In the genomic region with DNA sequence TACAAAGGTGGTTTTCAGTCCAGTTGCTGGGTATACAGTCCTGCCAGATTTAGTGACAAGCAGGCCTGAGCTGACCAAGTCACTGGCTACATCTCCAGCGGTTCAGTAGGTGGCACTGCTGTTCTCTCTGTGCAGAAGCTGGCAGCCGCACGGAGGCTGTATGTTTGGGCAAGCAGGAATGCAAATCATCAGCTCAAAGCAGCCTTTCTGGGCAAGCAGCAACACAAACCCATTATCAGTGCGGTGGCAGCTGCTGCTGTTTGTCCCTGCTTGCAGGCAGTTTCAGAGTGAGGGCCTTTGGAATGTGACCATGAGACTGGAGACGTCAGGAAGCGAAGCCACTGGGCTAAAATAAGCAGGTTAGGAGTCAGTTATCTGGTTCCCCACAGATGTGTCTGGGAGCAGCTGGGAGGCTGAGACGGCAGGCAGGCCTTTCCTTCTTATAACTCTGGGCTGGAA, we compare ENCODE assay signal across 1 cellular context.
TF ChIP-seq lines count a peak whose summit lies in the region.

No MANE protein-coding gene starts in this region.

TF ChIP-seq in HepG2, 621 proteins besides CTCF, POLR2A, EP300 and RAD21 (continued from another document and continues in another):
- TF ChIP-seq, protein P1, sequence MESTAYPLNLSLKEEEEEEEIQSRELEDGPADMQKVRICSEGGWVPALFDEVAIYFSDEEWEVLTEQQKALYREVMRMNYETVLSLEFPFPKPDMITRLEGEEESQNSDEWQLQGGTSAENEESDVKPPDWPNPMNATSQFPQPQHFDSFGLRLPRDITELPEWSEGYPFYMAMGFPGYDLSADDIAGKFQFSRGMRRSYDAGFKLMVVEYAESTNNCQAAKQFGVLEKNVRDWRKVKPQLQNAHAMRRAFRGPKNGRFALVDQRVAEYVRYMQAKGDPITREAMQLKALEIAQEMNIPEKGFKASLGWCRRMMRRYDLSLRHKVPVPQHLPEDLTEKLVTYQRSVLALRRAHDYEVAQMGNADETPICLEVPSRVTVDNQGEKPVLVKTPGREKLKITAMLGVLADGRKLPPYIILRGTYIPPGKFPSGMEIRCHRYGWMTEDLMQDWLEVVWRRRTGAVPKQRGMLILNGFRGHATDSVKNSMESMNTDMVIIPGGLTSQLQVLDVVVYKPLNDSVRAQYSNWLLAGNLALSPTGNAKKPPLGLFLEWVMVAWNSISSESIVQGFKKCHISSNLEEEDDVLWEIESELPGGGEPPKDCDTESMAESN (CRISPR knock-in tag; conservative IDR thresholded peaks at IDR 0.05), result 0 out of 2 replicates have a peak, but pooled peaks have one; percentile 44
- TF ChIP-seq IKZF1 (IDR thresholded peaks at IDR 0.05) (no peak), KMT2B (CRISPR knock-in tag; IDR thresholded peaks at IDR 0.05) (no peak), NR3C1 (CRISPR knock-in tag; IDR thresholded peaks at IDR 0.05) (no peak), ZNF124 (CRISPR knock-in tag; IDR thresholded peaks at IDR 0.05) (peak; percentile 71), SMAD1 (CRISPR knock-in tag; IDR thresholded peaks at IDR 0.05; ENCODE audit: borderline replicate concordance, low read depth) (peak; percentile 92; the same call in 1 of the 2 replicates), SETDB1 (CRISPR knock-in tag; IDR thresholded peaks at IDR 0.05; ENCODE audit: borderline replicate concordance) (no peak), ATAD3A (CRISPR knock-in tag; IDR thresholded peaks at IDR 0.05) (no peak), TEAD2 (CRISPR knock-in tag; IDR thresholded peaks at IDR 0.05) (no peak), ZFAT (CRISPR knock-in tag; conservative IDR thresholded peaks at IDR 0.05) (no peak), MXI1 (IDR thresholded peaks at IDR 0.05; ENCODE audit: borderline replicate concordance, low read depth, low read length) (no peak; the same call in 2 of the 3 replicates), ZNF383 (CRISPR knock-in tag; IDR thresholded peaks at IDR 0.05; ENCODE audit: borderline replicate concordance) (no peak), CCDC6 (CRISPR knock-in tag; IDR thresholded peaks at IDR 0.05) (no peak), SP4 (CRISPR knock-in tag; IDR thresholded peaks at IDR 0.05) (no peak), HIVEP1 (CRISPR knock-in tag; IDR thresholded peaks at IDR 0.05) (0 out of 2 replicates have a peak, but pooled peaks have one; percentile 24), KDM4B (CRISPR knock-in tag; IDR thresholded peaks at IDR 0.05) (no peak), TCF12 (IDR thresholded peaks at IDR 0.05) (no peak), TCF12 (CRISPR knock-in tag; IDR thresholded peaks at IDR 0.05) (no peak), ZNF550 (CRISPR knock-in tag; IDR thresholded peaks at IDR 0.05; ENCODE audit: borderline replicate concordance) (no peak), PLRG1 (conservative IDR thresholded peaks at IDR 0.05) (no peak), MIER2 (CRISPR knock-in tag; IDR thresholded peaks at IDR 0.05) (no peak), EZH2 (conservative IDR thresholded peaks at IDR 0.05; ENCODE audit: low read depth, low read length) (no peak), SALL2 (CRISPR knock-in tag; IDR thresholded peaks at IDR 0.05) (no peak), ZNF24 (IDR thresholded peaks at IDR 0.05) (no peak), ARNTL (CRISPR knock-in tag; IDR thresholded peaks at IDR 0.05) (no peak), CBX2 (IDR thresholded peaks at IDR 0.05; ENCODE audit: low read depth, low read length) (no peak), CBX2 (CRISPR knock-in tag; IDR thresholded peaks at IDR 0.05; ENCODE audit: low read depth) (no peak; the same call in 1 of the 2 replicates), ZNF879 (CRISPR knock-in tag; IDR thresholded peaks at IDR 0.05) (no peak), ZNF44 (CRISPR knock-in tag; IDR thresholded peaks at IDR 0.05) (no peak), ZNF326 (CRISPR knock-in tag; IDR thresholded peaks at IDR 0.05; ENCODE audit: borderline replicate concordance) (no peak), CEBPG (CRISPR knock-in tag; IDR thresholded peaks at IDR 0.05) (peak; percentile 20; the same call in 1 of the 2 replicates), MEIS1 (CRISPR knock-in tag; IDR thresholded peaks at IDR 0.05; ENCODE audit: borderline replicate concordance) (peak; percentile 50; the same call in 1 of the 2 replicates)
- TF ChIP-seq, protein P2, sequence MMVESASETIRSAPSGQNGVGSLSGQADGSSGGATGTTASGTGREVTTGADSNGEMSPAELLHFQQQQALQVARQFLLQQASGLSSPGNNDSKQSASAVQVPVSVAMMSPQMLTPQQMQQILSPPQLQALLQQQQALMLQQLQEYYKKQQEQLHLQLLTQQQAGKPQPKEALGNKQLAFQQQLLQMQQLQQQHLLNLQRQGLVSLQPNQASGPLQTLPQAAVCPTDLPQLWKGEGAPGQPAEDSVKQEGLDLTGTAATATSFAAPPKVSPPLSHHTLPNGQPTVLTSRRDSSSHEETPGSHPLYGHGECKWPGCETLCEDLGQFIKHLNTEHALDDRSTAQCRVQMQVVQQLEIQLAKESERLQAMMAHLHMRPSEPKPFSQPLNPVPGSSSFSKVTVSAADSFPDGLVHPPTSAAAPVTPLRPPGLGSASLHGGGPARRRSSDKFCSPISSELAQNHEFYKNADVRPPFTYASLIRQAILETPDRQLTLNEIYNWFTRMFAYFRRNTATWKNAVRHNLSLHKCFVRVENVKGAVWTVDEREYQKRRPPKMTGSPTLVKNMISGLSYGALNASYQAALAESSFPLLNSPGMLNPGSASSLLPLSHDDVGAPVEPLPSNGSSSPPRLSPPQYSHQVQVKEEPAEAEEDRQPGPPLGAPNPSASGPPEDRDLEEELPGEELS (CRISPR knock-in tag; IDR thresholded peaks at IDR 0.05), result no peak
- TF ChIP-seq, protein P3, sequence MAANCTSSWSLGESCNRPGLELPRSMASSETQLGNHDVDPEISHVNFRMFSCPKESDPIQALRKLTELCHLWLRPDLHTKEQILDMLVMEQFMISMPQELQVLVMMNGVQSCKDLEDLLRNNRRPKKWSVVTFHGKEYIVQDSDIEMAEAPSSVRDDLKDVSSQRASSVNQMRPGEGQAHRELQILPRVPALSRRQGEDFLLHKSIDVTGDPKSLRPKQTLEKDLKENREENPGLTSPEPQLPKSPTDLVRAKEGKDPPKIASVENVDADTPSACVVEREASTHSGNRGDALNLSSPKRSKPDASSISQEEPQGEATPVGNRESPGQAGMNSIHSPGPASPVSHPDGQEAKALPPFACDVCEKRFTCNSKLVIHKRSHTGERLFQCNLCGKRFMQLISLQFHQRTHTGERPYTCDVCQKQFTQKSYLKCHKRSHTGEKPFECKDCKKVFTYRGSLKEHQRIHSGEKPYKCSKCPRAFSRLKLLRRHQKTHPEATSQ (CRISPR knock-in tag; IDR thresholded peaks at IDR 0.05; ENCODE audit: borderline replicate concordance), result no peak
- TF ChIP-seq, protein P4, sequence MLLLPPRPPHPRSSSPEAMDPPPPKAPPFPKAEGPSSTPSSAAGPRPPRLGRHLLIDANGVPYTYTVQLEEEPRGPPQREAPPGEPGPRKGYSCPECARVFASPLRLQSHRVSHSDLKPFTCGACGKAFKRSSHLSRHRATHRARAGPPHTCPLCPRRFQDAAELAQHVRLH (CRISPR knock-in tag; IDR thresholded peaks at IDR 0.05; ENCODE audit: borderline replicate concordance, low read depth), result 0 out of 2 replicates have a peak, but pooled peaks have one; percentile 24
- TF ChIP-seq, protein P5, sequence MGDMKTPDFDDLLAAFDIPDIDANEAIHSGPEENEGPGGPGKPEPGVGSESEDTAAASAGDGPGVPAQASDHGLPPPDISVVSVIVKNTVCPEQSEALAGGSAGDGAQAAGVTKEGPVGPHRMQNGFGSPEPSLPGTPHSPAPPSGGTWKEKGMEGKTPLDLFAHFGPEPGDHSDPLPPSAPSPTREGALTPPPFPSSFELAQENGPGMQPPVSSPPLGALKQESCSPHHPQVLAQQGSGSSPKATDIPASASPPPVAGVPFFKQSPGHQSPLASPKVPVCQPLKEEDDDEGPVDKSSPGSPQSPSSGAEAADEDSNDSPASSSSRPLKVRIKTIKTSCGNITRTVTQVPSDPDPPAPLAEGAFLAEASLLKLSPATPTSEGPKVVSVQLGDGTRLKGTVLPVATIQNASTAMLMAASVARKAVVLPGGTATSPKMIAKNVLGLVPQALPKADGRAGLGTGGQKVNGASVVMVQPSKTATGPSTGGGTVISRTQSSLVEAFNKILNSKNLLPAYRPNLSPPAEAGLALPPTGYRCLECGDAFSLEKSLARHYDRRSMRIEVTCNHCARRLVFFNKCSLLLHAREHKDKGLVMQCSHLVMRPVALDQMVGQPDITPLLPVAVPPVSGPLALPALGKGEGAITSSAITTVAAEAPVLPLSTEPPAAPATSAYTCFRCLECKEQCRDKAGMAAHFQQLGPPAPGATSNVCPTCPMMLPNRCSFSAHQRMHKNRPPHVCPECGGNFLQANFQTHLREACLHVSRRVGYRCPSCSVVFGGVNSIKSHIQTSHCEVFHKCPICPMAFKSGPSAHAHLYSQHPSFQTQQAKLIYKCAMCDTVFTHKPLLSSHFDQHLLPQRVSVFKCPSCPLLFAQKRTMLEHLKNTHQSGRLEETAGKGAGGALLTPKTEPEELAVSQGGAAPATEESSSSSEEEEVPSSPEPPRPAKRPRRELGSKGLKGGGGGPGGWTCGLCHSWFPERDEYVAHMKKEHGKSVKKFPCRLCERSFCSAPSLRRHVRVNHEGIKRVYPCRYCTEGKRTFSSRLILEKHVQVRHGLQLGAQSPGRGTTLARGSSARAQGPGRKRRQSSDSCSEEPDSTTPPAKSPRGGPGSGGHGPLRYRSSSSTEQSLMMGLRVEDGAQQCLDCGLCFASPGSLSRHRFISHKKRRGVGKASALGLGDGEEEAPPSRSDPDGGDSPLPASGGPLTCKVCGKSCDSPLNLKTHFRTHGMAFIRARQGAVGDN (CRISPR knock-in tag; IDR thresholded peaks at IDR 0.05), result peak; percentile 30
- TF ChIP-seq, protein P6, sequence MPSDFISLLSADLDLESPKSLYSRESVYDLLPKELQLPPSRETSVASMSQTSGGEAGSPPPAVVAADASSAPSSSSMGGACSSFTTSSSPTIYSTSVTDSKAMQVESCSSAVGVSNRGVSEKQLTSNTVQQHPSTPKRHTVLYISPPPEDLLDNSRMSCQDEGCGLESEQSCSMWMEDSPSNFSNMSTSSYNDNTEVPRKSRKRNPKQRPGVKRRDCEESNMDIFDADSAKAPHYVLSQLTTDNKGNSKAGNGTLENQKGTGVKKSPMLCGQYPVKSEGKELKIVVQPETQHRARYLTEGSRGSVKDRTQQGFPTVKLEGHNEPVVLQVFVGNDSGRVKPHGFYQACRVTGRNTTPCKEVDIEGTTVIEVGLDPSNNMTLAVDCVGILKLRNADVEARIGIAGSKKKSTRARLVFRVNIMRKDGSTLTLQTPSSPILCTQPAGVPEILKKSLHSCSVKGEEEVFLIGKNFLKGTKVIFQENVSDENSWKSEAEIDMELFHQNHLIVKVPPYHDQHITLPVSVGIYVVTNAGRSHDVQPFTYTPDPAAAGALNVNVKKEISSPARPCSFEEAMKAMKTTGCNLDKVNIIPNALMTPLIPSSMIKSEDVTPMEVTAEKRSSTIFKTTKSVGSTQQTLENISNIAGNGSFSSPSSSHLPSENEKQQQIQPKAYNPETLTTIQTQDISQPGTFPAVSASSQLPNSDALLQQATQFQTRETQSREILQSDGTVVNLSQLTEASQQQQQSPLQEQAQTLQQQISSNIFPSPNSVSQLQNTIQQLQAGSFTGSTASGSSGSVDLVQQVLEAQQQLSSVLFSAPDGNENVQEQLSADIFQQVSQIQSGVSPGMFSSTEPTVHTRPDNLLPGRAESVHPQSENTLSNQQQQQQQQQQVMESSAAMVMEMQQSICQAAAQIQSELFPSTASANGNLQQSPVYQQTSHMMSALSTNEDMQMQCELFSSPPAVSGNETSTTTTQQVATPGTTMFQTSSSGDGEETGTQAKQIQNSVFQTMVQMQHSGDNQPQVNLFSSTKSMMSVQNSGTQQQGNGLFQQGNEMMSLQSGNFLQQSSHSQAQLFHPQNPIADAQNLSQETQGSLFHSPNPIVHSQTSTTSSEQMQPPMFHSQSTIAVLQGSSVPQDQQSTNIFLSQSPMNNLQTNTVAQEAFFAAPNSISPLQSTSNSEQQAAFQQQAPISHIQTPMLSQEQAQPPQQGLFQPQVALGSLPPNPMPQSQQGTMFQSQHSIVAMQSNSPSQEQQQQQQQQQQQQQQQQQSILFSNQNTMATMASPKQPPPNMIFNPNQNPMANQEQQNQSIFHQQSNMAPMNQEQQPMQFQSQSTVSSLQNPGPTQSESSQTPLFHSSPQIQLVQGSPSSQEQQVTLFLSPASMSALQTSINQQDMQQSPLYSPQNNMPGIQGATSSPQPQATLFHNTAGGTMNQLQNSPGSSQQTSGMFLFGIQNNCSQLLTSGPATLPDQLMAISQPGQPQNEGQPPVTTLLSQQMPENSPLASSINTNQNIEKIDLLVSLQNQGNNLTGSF (CRISPR knock-in tag; IDR thresholded peaks at IDR 0.05), result no peak
- TF ChIP-seq, protein P7, sequence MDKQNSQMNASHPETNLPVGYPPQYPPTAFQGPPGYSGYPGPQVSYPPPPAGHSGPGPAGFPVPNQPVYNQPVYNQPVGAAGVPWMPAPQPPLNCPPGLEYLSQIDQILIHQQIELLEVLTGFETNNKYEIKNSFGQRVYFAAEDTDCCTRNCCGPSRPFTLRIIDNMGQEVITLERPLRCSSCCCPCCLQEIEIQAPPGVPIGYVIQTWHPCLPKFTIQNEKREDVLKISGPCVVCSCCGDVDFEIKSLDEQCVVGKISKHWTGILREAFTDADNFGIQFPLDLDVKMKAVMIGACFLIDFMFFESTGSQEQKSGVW (CRISPR knock-in tag; IDR thresholded peaks at IDR 0.05; ENCODE audit: borderline replicate concordance), result no peak
- TF ChIP-seq, protein P8, sequence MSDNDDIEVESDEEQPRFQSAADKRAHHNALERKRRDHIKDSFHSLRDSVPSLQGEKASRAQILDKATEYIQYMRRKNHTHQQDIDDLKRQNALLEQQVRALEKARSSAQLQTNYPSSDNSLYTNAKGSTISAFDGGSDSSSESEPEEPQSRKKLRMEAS (IDR thresholded peaks at IDR 0.05), result no peak
- TF ChIP-seq, protein P9, sequence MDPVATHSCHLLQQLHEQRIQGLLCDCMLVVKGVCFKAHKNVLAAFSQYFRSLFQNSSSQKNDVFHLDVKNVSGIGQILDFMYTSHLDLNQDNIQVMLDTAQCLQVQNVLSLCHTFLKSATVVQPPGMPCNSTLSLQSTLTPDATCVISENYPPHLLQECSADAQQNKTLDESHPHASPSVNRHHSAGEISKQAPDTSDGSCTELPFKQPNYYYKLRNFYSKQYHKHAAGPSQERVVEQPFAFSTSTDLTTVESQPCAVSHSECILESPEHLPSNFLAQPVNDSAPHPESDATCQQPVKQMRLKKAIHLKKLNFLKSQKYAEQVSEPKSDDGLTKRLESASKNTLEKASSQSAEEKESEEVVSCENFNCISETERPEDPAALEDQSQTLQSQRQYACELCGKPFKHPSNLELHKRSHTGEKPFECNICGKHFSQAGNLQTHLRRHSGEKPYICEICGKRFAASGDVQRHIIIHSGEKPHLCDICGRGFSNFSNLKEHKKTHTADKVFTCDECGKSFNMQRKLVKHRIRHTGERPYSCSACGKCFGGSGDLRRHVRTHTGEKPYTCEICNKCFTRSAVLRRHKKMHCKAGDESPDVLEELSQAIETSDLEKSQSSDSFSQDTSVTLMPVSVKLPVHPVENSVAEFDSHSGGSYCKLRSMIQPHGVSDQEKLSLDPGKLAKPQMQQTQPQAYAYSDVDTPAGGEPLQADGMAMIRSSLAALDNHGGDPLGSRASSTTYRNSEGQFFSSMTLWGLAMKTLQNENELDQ (CRISPR knock-in tag; IDR thresholded peaks at IDR 0.05; ENCODE audit: borderline replicate concordance), result no peak
- TF ChIP-seq, protein P10, sequence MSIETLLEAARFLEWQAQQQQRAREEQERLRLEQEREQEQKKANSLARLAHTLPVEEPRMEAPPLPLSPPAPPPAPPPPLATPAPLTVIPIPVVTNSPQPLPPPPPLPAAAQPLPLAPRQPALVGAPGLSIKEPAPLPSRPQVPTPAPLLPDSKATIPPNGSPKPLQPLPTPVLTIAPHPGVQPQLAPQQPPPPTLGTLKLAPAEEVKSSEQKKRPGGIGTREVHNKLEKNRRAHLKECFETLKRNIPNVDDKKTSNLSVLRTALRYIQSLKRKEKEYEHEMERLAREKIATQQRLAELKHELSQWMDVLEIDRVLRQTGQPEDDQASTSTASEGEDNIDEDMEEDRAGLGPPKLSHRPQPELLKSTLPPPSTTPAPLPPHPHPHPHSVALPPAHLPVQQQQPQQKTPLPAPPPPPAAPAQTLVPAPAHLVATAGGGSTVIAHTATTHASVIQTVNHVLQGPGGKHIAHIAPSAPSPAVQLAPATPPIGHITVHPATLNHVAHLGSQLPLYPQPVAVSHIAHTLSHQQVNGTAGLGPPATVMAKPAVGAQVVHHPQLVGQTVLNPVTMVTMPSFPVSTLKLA (IDR thresholded peaks at IDR 0.05), result no peak
